In the genomic region with DNA sequence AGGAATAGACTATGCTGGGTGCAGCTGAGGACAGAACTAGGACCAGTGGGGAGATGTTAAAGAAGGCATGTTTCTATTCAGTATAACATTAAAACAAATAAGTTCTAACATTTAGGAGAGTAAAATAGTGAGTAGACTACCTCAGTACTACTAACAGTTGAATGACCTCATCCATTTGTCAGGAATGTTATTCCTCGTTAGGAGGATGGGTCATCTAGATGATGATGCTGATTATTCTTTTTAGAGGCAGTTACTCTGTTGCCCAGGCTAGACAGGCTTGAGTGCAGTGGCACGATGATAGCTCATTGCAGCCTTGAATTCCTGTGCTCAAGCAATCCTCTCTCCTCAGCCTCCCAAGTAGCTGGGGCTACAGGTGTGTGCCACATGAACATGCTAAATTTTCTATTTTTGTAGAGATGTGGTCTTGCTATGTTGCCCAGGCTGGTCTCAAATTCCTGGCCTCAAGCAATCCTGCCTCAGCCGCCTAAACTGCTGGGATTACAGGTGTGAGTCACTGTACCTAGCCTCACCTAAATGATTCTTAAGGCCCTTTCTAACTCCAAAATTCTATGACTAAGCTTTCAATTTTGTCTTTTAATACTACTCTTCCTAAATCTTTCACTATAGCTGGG, we compare ENCODE assay signal across 2 cellular contexts.
TF ChIP-seq lines count a peak whose summit lies in the region.

No MANE protein-coding gene starts in this region.

TF ChIP-seq in HepG2, 621 proteins besides CTCF, POLR2A, EP300 and RAD21:
- TF ChIP-seq, protein P1, sequence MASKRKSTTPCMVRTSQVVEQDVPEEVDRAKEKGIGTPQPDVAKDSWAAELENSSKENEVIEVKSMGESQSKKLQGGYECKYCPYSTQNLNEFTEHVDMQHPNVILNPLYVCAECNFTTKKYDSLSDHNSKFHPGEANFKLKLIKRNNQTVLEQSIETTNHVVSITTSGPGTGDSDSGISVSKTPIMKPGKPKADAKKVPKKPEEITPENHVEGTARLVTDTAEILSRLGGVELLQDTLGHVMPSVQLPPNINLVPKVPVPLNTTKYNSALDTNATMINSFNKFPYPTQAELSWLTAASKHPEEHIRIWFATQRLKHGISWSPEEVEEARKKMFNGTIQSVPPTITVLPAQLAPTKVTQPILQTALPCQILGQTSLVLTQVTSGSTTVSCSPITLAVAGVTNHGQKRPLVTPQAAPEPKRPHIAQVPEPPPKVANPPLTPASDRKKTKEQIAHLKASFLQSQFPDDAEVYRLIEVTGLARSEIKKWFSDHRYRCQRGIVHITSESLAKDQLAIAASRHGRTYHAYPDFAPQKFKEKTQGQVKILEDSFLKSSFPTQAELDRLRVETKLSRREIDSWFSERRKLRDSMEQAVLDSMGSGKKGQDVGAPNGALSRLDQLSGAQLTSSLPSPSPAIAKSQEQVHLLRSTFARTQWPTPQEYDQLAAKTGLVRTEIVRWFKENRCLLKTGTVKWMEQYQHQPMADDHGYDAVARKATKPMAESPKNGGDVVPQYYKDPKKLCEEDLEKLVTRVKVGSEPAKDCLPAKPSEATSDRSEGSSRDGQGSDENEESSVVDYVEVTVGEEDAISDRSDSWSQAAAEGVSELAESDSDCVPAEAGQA (IDR thresholded peaks at IDR 0.05; ENCODE audit: low read depth), result no peak
- TF ChIP-seq, protein P1 (CRISPR knock-in tag; IDR thresholded peaks at IDR 0.05; ENCODE audit: borderline replicate concordance), result no peak
- TF ChIP-seq ATF7 (IDR thresholded peaks at IDR 0.05), result peak; percentile 44; the same call in 1 of the 2 replicates
- no peak for TF ChIP-seq ATF7 (CRISPR knock-in tag; IDR thresholded peaks at IDR 0.05)

TF ChIP-seq in IMR-90, 13 proteins besides CTCF, POLR2A, EP300 and RAD21:
- TF ChIP-seq, protein P2, sequence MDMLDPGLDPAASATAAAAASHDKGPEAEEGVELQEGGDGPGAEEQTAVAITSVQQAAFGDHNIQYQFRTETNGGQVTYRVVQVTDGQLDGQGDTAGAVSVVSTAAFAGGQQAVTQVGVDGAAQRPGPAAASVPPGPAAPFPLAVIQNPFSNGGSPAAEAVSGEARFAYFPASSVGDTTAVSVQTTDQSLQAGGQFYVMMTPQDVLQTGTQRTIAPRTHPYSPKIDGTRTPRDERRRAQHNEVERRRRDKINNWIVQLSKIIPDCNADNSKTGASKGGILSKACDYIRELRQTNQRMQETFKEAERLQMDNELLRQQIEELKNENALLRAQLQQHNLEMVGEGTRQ (IDR thresholded peaks at IDR 0.05; ENCODE audit: low read depth, low read length), result no peak
- TF ChIP-seq RFX5 (IDR thresholded peaks at IDR 0.05; ENCODE audit: low read depth, low read length) (no peak), NFE2L2 (IDR thresholded peaks at IDR 0.05; ENCODE audit: low read depth, low read length) (no peak), SMC3 (IDR thresholded peaks at IDR 0.05; ENCODE audit: low read depth, low read length) (no peak), BHLHE40 (IDR thresholded peaks at IDR 0.05; ENCODE audit: low read depth, low read length) (no peak), CEBPB (IDR thresholded peaks at IDR 0.05; ENCODE audit: low read depth, low read length) (no peak), CHD1 (IDR thresholded peaks at IDR 0.05; ENCODE audit: low read depth, low read length) (no peak), FOS (IDR thresholded peaks at IDR 0.05; ENCODE audit: low read depth, low read length) (no peak), MAFK (IDR thresholded peaks at IDR 0.05; ENCODE audit: low read depth, low read length) (no peak), RCOR1 (IDR thresholded peaks at IDR 0.05; ENCODE audit: insufficient replicate concordance, low read length) (no peak), MAZ (IDR thresholded peaks at IDR 0.05; ENCODE audit: borderline replicate concordance, low read depth, low read length) (no peak), MXI1 (IDR thresholded peaks at IDR 0.05; ENCODE audit: borderline replicate concordance, low read depth, low read length) (no peak)
- TF ChIP-seq, protein P3, sequence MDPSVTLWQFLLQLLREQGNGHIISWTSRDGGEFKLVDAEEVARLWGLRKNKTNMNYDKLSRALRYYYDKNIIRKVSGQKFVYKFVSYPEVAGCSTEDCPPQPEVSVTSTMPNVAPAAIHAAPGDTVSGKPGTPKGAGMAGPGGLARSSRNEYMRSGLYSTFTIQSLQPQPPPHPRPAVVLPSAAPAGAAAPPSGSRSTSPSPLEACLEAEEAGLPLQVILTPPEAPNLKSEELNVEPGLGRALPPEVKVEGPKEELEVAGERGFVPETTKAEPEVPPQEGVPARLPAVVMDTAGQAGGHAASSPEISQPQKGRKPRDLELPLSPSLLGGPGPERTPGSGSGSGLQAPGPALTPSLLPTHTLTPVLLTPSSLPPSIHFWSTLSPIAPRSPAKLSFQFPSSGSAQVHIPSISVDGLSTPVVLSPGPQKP (IDR thresholded peaks at IDR 0.05; ENCODE audit: borderline replicate concordance, low read depth, low read length), result no peak
